11 cellular contexts compared by ENCODE assay signal in the genomic region with DNA sequence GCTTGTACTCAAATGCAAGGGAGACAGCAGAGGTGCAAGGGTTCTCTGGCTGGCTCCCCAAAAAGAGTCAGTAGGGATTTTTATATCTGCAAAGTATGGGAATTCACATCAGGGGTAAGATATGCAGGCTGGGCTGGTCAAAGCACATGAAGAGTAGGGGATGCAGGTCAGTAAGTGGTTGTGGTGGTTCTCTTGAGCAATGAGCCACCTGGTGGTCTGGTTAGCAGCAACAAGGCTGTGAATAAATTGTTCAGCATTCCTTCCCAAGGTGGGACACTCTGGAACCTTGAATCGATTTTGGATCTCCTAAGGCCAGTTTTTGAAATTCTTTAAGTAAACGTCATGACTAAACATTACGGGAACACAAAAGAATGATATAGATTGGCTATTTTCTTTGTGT.
DNase-seq lines count a peak whose midpoint lies in the region; ATAC-seq and TF ChIP-seq lines count a peak whose summit lies in the region.
"Had no signal": no experiment of that assay in that cellular context is flagged by ENCODE, and none has a peak within 500 bp of the region (broad histone marks: within the 10 kb centered on the region; RNA-seq: fewer than 3 reads in every experiment).

No MANE protein-coding gene starts in this region.

- DNase-seq in EL, result peak; percentile 21
- peak; percentile 20 for DNase-seq in KBM-7
- DNase-seq in mammary epithelial cell, result peak; percentile 3
- peak; percentile 76 for DNase-seq in mesendoderm
- DNase-seq in SW 1271 (lab: John Stamatoyannopoulos, UW), result no peak
- DNase-seq in 8988T, result no peak
- no peak for DNase-seq in KG1 (lab: John Stamatoyannopoulos, UW)
- DNase-seq: activated CD4-positive, alpha-beta T cell treated with anti-CD3 and anti-CD28 coated beads for 48 hours; activated naive CD8-positive, alpha-beta T cell treated with anti-CD3 and anti-CD28 coated beads for 36 hours; lower lobe of right lung had no signal

- 72% methylated on average over 3 of the region's 3 CpGs for WGBS in mammary epithelial cell (ENCODE audit: low coverage, missing lambda C conversion rate)
- WGBS in mesendoderm (ENCODE audit: extremely low coverage, insufficient coverage, low lambda C conversion rate), result no CpG with 5 or more reads among the region's 3 CpGs

- H2BK5ac ChIP-seq in mesendoderm (ENCODE audit: low read length), result no peak overlapping the region

- no peak overlapping the region for H3K18ac ChIP-seq in mesendoderm (ENCODE audit: low read length)

- in situ Hi-C loops in KBM-7 (cut with MboI; ENCODE audit: low pct_unique_long_range_greater_than_20kb, low sequenced_read_pairs), result no loop called here
- in situ Hi-C loops in mammary epithelial cell (cut with MboI; ENCODE audit: low sequenced_read_pairs in 2 of 2), result no loop called here

- no peak for ATAC-seq in GM21529 (IDR thresholded peaks at IDR 0.05; ENCODE audit: unreplicated experiment)
- ATAC-seq: lower lobe of right lung had no signal

- H3K9ac ChIP-seq in mammary epithelial cell (ENCODE audit: insufficient read depth, low read length) (no peak overlapping the region), mesendoderm (ENCODE audit: low read length) (no peak overlapping the region)

- CTCF ChIA-PET in mammary epithelial cell (lab: Charles Lee; ENCODE audit: low non-redundant PET), result no interaction called here

- no peaks in the 10 kb centered on the region for H3K9me3 ChIP-seq in mammary epithelial cell (replicated peaks; ENCODE audit: insufficient read depth, low read length)
- H3K9me3 ChIP-seq: lower lobe of right lung had no signal

- no peak overlapping the region for H3K4ac ChIP-seq in mesendoderm (ENCODE audit: low read depth, low read length)

- H3K27me3 ChIP-seq in mammary epithelial cell (ENCODE audit: insufficient read depth, low read length), result no peaks in the 10 kb centered on the region
- H3K27me3 ChIP-seq in mesendoderm (ENCODE audit: insufficient read depth, low read length, poor library complexity), result no peaks in the 10 kb centered on the region

- H3K23ac ChIP-seq in mesendoderm (ENCODE audit: low read length), result no peak overlapping the region

- no peak overlapping the region for H3K56ac ChIP-seq in mesendoderm (ENCODE audit: low read length)

- H3K4me3 ChIP-seq in mammary epithelial cell (replicated peaks in 1 of 3; ENCODE audit: insufficient read depth in 1 of 3, low read depth in 2 of 3, low read length in 3 of 3) (no peak overlapping the region), mesendoderm (ENCODE audit: low read length) (no peak overlapping the region)
- H3K4me3 ChIP-seq: lower lobe of right lung had no signal

- H3K4me1 ChIP-seq in mammary epithelial cell (ENCODE audit: insufficient read depth, low read length) (no peaks in the 10 kb centered on the region), mesendoderm (ENCODE audit: control insufficient read depth, low read depth, low read length) (no peaks in the 10 kb centered on the region)
- H3K4me1 ChIP-seq: lower lobe of right lung had no signal

- H3K79me1 ChIP-seq in mesendoderm (ENCODE audit: low read length), result no peaks in the 10 kb centered on the region

- H2BK120ac ChIP-seq in mesendoderm (ENCODE audit: low read depth, low read length), result no peak overlapping the region

- no TSS peak for BruUV-seq in mammary epithelial cell (replicated peaks; lab: Mats Ljungman, UMichigan)

- no peak overlapping the region for H4K5ac ChIP-seq in mesendoderm (ENCODE audit: low read length)

- no peak overlapping the region for H2BK15ac ChIP-seq in mesendoderm (replicated peaks; ENCODE audit: low read depth)

- no peak overlapping the region for H4K8ac ChIP-seq in mesendoderm (ENCODE audit: low read depth, low read length)

- no peaks in the 10 kb centered on the region for H4K20me1 ChIP-seq in mammary epithelial cell (ENCODE audit: insufficient read depth, low read length)

- H3K79me2 ChIP-seq in mammary epithelial cell (ENCODE audit: insufficient read depth, low read length) (no peaks in the 10 kb centered on the region), mesendoderm (ENCODE audit: control insufficient read depth, insufficient read depth, low read length) (no peaks in the 10 kb centered on the region)

- H2AK5ac ChIP-seq in mesendoderm (ENCODE audit: low read length), result no peak overlapping the region

- no peak overlapping the region for H2AFZ ChIP-seq in mammary epithelial cell (ENCODE audit: low read depth, low read length)

- H3K4me2 ChIP-seq in mammary epithelial cell (ENCODE audit: insufficient read depth, low read depth, low read length) (no peak overlapping the region), mesendoderm (ENCODE audit: low read length) (no peak overlapping the region)

- intact Hi-C loops in mammary epithelial cell (cut with micrococcal nuclease), result no loop called here

- H3K27ac ChIP-seq in mammary epithelial cell (ENCODE audit: insufficient read depth, low read depth, low read length), result no peak overlapping the region
- no peak overlapping the region for H3K27ac ChIP-seq in mesendoderm (ENCODE audit: low read depth, low read length)
- H3K27ac ChIP-seq: lower lobe of right lung had no signal

- no peaks in the 10 kb centered on the region for H3K36me3 ChIP-seq in mammary epithelial cell (ENCODE audit: insufficient read depth, low read length)
- no peaks in the 10 kb centered on the region for H3K36me3 ChIP-seq in mesendoderm (ENCODE audit: control insufficient read depth, insufficient read depth, low read length)
- H3K36me3 ChIP-seq: lower lobe of right lung had no signal

- dilution Hi-C loops in mammary epithelial cell (cut with HindIII; ENCODE audit: low sequenced_read_pairs), result no loop called here

- no peak for TF ChIP-seq CTCF in mammary epithelial cell (conservative IDR thresholded peaks at IDR 0.05 in 1 of 2, IDR thresholded peaks at IDR 0.05 in 1 of 2; ENCODE audit: extremely low read depth in 1 of 2, insufficient read depth in 1 of 2, low read depth in 1 of 2, low read length in 2 of 2)

Comparison
In these comparisons a context has a peak if more than half of its experiments do, and no peak if none do; other contexts are left out.
1. DNase-seq: peak in EL (single experiment), KBM-7 (single experiment), mammary epithelial cell (single experiment) and mesendoderm (single experiment); none in SW 1271 (0 of 2), 8988T (single experiment) and KG1 (single experiment).